12 cellular contexts compared by ENCODE assay signal in the genomic region with DNA sequence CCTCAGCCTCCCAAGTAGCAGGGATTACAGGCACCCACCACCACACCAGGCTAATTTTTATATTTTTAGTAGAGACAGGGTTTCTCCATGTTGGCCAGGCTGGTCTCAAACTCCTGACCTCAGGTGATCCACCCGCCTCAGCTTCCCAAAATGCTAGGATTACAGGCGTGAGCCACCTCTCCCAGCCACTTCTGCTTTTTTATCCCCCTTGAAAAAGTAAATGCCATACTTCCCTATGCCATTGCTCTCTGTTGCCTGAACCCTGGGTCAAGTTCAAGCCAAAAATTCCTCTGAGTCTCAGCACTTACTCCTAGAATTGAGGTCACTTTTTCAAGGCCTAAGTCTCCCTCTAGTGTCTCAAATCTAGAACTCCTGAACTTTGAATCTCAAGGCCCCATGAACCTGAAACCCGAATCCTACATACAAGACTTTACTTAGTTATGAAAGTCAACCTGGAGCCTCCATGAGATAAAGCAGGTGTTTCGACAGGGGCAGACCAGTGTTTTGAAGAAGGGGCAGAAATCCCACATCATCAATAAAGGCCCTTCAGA.
A peak's percentile ranks its signal among the peaks of the same experiment; 100 is the strongest.
DNase-seq lines count a peak whose midpoint lies in the region; ATAC-seq and TF ChIP-seq lines count a peak whose summit lies in the region.
"Had no signal": no experiment of that assay in that cellular context is flagged by ENCODE, and none has a peak within 500 bp of the region (broad histone marks: within the 10 kb centered on the region; RNA-seq: fewer than 3 reads in every experiment).

No MANE protein-coding gene starts in this region.

- peak; percentile 26; the same call in 1 of the 3 replicates for ATAC-seq in SK-N-SH treated with all-trans-retinoic acid at 6 μM for 48 hours
- no peak for ATAC-seq in activated CD4-positive, CD25-positive, alpha-beta regulatory T cell treated with anti-CD3 and anti-CD28 coated beads, Interleukin-2, amount 50 U/mL, for 24 hours
- ATAC-seq: GM12878 had no signal

- DNase-seq in DMS114 treated with DMSO at 0.1 percent for 48 hours (lab: John Stamatoyannopoulos, UW; ENCODE audit: unreplicated experiment) (peak; percentile 38), iPS-NIHi7 (ENCODE audit: extremely low spot score) (peak; percentile 65), activated T-cell treated with anti-CD3 and anti-CD28 coated beads for 4 hours (no peak), activated gamma-delta T cell treated with Interleukin-2 at 50 U/mL for 16 hours (no peak), dedifferentiated amniotic fluid mesenchymal stem cell (ENCODE audit: extremely low spot score) (no peak)
- DNase-seq: esophagus squamous epithelium; stimulated activated CD4-positive, alpha-beta T cell treated with anti-CD3 and anti-CD28 coated beads, Interleukin-1b, Interleukin-23, amount 100 ng/mL, for 48 hours; thyroid gland had no signal

- TF ChIP-seq EP300 in Ishikawa (IDR thresholded peaks at IDR 0.05; ENCODE audit: borderline replicate concordance), result no peak

- TF ChIP-seq RAD21 in Ishikawa (IDR thresholded peaks at IDR 0.05; ENCODE audit: low read depth), result peak; percentile 7; the same call in 1 of the 2 replicates

TF ChIP-seq in Ishikawa, 13 proteins besides CTCF, POLR2A, EP300 and RAD21:
- TF ChIP-seq ZBTB7A (IDR thresholded peaks at IDR 0.05; ENCODE audit: low read depth) (no peak), TAF1 (IDR thresholded peaks at IDR 0.05; ENCODE audit: low read depth) (no peak)
TF ChIP-seq in Ishikawa: peak in this region for 0.

TF ChIP-seq in SK-N-SH treated with all-trans-retinoic acid at 6 μM for 48 hours, 23 proteins besides CTCF, POLR2A, EP300 and RAD21:
- no peak for TF ChIP-seq BACH2 (CRISPR knock-in tag; IDR thresholded peaks at IDR 0.05; ENCODE audit: borderline replicate concordance)
- TF ChIP-seq OSR1 (CRISPR knock-in tag; IDR thresholded peaks at IDR 0.05), result no peak
- TF ChIP-seq ZNF8 (CRISPR knock-in tag; IDR thresholded peaks at IDR 0.05), result no peak
- TF ChIP-seq RARB (CRISPR knock-in tag; IDR thresholded peaks at IDR 0.05), result no peak
- TF ChIP-seq PPARA (CRISPR knock-in tag; IDR thresholded peaks at IDR 0.05; ENCODE audit: borderline replicate concordance), result no peak
- TF ChIP-seq ESRRG (CRISPR knock-in tag; IDR thresholded peaks at IDR 0.05), result no peak
- TF ChIP-seq, protein P1, sequence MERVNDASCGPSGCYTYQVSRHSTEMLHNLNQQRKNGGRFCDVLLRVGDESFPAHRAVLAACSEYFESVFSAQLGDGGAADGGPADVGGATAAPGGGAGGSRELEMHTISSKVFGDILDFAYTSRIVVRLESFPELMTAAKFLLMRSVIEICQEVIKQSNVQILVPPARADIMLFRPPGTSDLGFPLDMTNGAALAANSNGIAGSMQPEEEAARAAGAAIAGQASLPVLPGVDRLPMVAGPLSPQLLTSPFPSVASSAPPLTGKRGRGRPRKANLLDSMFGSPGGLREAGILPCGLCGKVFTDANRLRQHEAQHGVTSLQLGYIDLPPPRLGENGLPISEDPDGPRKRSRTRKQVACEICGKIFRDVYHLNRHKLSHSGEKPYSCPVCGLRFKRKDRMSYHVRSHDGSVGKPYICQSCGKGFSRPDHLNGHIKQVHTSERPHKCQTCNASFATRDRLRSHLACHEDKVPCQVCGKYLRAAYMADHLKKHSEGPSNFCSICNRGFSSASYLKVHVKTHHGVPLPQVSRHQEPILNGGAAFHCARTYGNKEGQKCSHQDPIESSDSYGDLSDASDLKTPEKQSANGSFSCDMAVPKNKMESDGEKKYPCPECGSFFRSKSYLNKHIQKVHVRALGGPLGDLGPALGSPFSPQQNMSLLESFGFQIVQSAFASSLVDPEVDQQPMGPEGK (CRISPR knock-in tag; IDR thresholded peaks at IDR 0.05; ENCODE audit: borderline replicate concordance), result no peak
- TF ChIP-seq ARNTL (CRISPR knock-in tag; IDR thresholded peaks at IDR 0.05; ENCODE audit: borderline replicate concordance, low read depth), result no peak
- TF ChIP-seq, protein P2, sequence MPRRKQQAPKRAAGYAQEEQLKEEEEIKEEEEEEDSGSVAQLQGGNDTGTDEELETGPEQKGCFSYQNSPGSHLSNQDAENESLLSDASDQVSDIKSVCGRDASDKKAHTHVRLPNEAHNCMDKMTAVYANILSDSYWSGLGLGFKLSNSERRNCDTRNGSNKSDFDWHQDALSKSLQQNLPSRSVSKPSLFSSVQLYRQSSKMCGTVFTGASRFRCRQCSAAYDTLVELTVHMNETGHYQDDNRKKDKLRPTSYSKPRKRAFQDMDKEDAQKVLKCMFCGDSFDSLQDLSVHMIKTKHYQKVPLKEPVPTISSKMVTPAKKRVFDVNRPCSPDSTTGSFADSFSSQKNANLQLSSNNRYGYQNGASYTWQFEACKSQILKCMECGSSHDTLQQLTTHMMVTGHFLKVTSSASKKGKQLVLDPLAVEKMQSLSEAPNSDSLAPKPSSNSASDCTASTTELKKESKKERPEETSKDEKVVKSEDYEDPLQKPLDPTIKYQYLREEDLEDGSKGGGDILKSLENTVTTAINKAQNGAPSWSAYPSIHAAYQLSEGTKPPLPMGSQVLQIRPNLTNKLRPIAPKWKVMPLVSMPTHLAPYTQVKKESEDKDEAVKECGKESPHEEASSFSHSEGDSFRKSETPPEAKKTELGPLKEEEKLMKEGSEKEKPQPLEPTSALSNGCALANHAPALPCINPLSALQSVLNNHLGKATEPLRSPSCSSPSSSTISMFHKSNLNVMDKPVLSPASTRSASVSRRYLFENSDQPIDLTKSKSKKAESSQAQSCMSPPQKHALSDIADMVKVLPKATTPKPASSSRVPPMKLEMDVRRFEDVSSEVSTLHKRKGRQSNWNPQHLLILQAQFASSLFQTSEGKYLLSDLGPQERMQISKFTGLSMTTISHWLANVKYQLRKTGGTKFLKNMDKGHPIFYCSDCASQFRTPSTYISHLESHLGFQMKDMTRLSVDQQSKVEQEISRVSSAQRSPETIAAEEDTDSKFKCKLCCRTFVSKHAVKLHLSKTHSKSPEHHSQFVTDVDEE (CRISPR knock-in tag; IDR thresholded peaks at IDR 0.05), result no peak
- TF ChIP-seq ZFP30 (CRISPR knock-in tag; IDR thresholded peaks at IDR 0.05), result no peak
- TF ChIP-seq ZNF70 (CRISPR knock-in tag; IDR thresholded peaks at IDR 0.05), result no peak
- TF ChIP-seq, protein P3, sequence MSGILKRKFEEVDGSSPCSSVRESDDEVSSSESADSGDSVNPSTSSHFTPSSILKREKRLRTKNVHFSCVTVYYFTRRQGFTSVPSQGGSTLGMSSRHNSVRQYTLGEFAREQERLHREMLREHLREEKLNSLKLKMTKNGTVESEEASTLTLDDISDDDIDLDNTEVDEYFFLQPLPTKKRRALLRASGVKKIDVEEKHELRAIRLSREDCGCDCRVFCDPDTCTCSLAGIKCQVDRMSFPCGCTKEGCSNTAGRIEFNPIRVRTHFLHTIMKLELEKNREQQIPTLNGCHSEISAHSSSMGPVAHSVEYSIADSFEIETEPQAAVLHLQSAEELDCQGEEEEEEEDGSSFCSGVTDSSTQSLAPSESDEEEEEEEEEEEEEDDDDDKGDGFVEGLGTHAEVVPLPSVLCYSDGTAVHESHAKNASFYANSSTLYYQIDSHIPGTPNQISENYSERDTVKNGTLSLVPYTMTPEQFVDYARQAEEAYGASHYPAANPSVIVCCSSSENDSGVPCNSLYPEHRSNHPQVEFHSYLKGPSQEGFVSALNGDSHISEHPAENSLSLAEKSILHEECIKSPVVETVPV (CRISPR knock-in tag; IDR thresholded peaks at IDR 0.05), result no peak
- TF ChIP-seq ZFP3 (CRISPR knock-in tag; IDR thresholded peaks at IDR 0.05), result no peak

Comparison
In these comparisons a context has a peak if more than half of its experiments do, and no peak if none do; other contexts are left out.
1. DNase-seq: peak in DMS114 treated with DMSO at 0.1 percent for 48 hours (single experiment) and iPS-NIHi7 (single experiment); none in activated T-cell treated with anti-CD3 and anti-CD28 coated beads for 4 hours (single experiment), activated gamma-delta T cell treated with Interleukin-2 at 50 U/mL for 16 hours (single experiment) and dedifferentiated amniotic fluid mesenchymal stem cell (single experiment).